In genomic region chr14:21631084-21631483, GRCh38 we compare ENCODE assay signal across 21 cellular contexts. TPM values are rescaled to one million over a fixed set of nuclear protein-coding genes. Genes with fewer than 3 reads are reported as not detected.
DNase-seq lines count a peak whose midpoint lies in the region; ATAC-seq and TF ChIP-seq lines count a peak whose summit lies in the region.
"Had no signal": no experiment of that assay in that cellular context is flagged by ENCODE, and none has a peak within 500 bp of the region (broad histone marks: within the 10 kb centered on the region; RNA-seq: fewer than 3 reads in every experiment).

No MANE protein-coding gene starts in this region.

- peak; percentile 15 to 39 for ATAC-seq in activated T-cell treated with anti-CD3 and anti-CD28 coated beads, Interleukin-2, amount 50 U/mL, for 72 hours (replicated peaks in 1 of 2)
- ATAC-seq in activated T-cell treated with anti-CD3 and anti-CD28 coated beads, Interleukin-2, amount 50 U/mL, for 4 hours = no peak
- ATAC-seq: A549 had no signal

- no peak overlapping the region for H3K9ac ChIP-seq in mammary epithelial cell (ENCODE audit: insufficient read depth, low read length)
- H3K9ac ChIP-seq: GM23248 had no signal

- CTCF ChIA-PET in mammary epithelial cell (lab: Charles Lee; ENCODE audit: low non-redundant PET) = no interaction called here

- H3K9me3 Mint-ChIP-seq in activated T-cell treated with anti-CD3 and anti-CD28 coated beads, Interleukin-2, amount 50 U/mL, for 72 hours = peaks cover 0 to 2% of the 10 kb centered on the region in 2 donors
- H3K9me3 Mint-ChIP-seq in activated T-cell treated with anti-CD3 and anti-CD28 coated beads, Interleukin-2, amount 50 U/mL, for 4 hours = peaks cover 13% of the 10 kb centered on the region

- H3K9me3 ChIP-seq in mammary epithelial cell (replicated peaks; ENCODE audit: insufficient read depth, low read length) (no peaks in the 10 kb centered on the region), prostate gland (no peaks in the 10 kb centered on the region)
- H3K9me3 ChIP-seq: SJSA1 had no signal

- H3K4me1 ChIP-seq in mammary epithelial cell (ENCODE audit: insufficient read depth, low read length) = no peaks in the 10 kb centered on the region
- peaks cover 3% of the 10 kb centered on the region for H3K4me1 ChIP-seq in prostate gland (replicated peaks)
- H3K4me1 ChIP-seq: A549, SJSA1 had no signal

- TF ChIP-seq CTCF in mammary epithelial cell (conservative IDR thresholded peaks at IDR 0.05 in 1 of 2, IDR thresholded peaks at IDR 0.05 in 1 of 2; ENCODE audit: extremely low read depth in 1 of 2, insufficient read depth in 1 of 2, low read depth in 1 of 2, low read length in 2 of 2) = no peak
- no peak for TF ChIP-seq CTCF in prostate gland (IDR thresholded peaks at IDR 0.05)

- no TSS peak for BruUV-seq in mammary epithelial cell (replicated peaks; lab: Mats Ljungman, UMichigan)

- no peak overlapping the region for H2AFZ ChIP-seq in mammary epithelial cell (ENCODE audit: low read depth, low read length)
- H2AFZ ChIP-seq: GM23248 had no signal

- no peaks in the 10 kb centered on the region for H4K20me1 ChIP-seq in mammary epithelial cell (ENCODE audit: insufficient read depth, low read length)

- H3K4me3 Mint-ChIP-seq in activated T-cell treated with anti-CD3 and anti-CD28 coated beads, Interleukin-2, amount 50 U/mL, for 72 hours = no peak overlapping the region
- no peak overlapping the region for H3K4me3 Mint-ChIP-seq in activated T-cell treated with anti-CD3 and anti-CD28 coated beads, Interleukin-2, amount 50 U/mL, for 4 hours

- H3K27me3 ChIP-seq in mammary epithelial cell (ENCODE audit: insufficient read depth, low read length) = no peaks in the 10 kb centered on the region
- H3K27me3 ChIP-seq in prostate gland (replicated peaks; ENCODE audit: insufficient read depth) = no peaks in the 10 kb centered on the region
- H3K27me3 ChIP-seq: SJSA1 had no signal

- dilution Hi-C loops in mammary epithelial cell (cut with HindIII; ENCODE audit: low sequenced_read_pairs) = no loop called here

- no peak for TF ChIP-seq POLR2A in prostate gland (IDR thresholded peaks at IDR 0.05)

- intact Hi-C loops in mammary epithelial cell (cut with micrococcal nuclease) = no loop called here
- intact Hi-C loops in prostate gland (cut with DNase I) = no loop called here
- intact Hi-C loops in head of caudate nucleus (cut with DNase I) = no loop called here

- H3K27me3 Mint-ChIP-seq in activated T-cell treated with anti-CD3 and anti-CD28 coated beads, Interleukin-2, amount 50 U/mL, for 72 hours (ENCODE audit: low read depth) = peaks cover 15% of the 10 kb centered on the region
- H3K27me3 Mint-ChIP-seq in activated T-cell treated with anti-CD3 and anti-CD28 coated beads, Interleukin-2, amount 50 U/mL, for 4 hours (ENCODE audit: low read depth) = peaks cover 17% of the 10 kb centered on the region

- H3K4me1 Mint-ChIP-seq in activated T-cell treated with anti-CD3 and anti-CD28 coated beads, Interleukin-2, amount 50 U/mL, for 72 hours (ENCODE audit: low read depth) = no peaks in the 10 kb centered on the region
- H3K4me1 Mint-ChIP-seq in activated T-cell treated with anti-CD3 and anti-CD28 coated beads, Interleukin-2, amount 50 U/mL, for 4 hours (ENCODE audit: low read depth) = no peaks in the 10 kb centered on the region

- H3K36me3 ChIP-seq in mammary epithelial cell (ENCODE audit: insufficient read depth, low read length) = no peaks in the 10 kb centered on the region
- H3K36me3 ChIP-seq in prostate gland = no peaks in the 10 kb centered on the region
- H3K36me3 ChIP-seq: SJSA1 had no signal

- no peak overlapping the region for H3K4me2 ChIP-seq in mammary epithelial cell (ENCODE audit: insufficient read depth, low read depth, low read length)
- H3K4me2 ChIP-seq: A549 had no signal

- no peaks in the 10 kb centered on the region for H3K79me2 ChIP-seq in mammary epithelial cell (ENCODE audit: insufficient read depth, low read length)

- H3K27ac Mint-ChIP-seq in activated T-cell treated with anti-CD3 and anti-CD28 coated beads, Interleukin-2, amount 50 U/mL, for 72 hours = no peak overlapping the region

- no peak overlapping the region for H3K4me3 ChIP-seq in mammary epithelial cell (replicated peaks in 1 of 3; ENCODE audit: insufficient read depth in 1 of 3, low read depth in 2 of 3, low read length in 3 of 3)
- no peak overlapping the region for H3K4me3 ChIP-seq in prostate gland
- H3K4me3 ChIP-seq: A549, GM23248, SJSA1 had no signal

- 12% methylated on average over 3 of the region's 3 CpGs for WGBS in mammary epithelial cell (ENCODE audit: low coverage, missing lambda C conversion rate)
- 19% methylated on average over 3 of the region's 3 CpGs for WGBS in prostate gland

- no peak for DNase-seq in activated T-cell treated with anti-CD3 and anti-CD28 coated beads, Interleukin-2, amount 50 U/mL, for 72 hours
- no peak for DNase-seq in activated T-cell treated with anti-CD3 and anti-CD28 coated beads, Interleukin-2, amount 50 U/mL, for 4 hours
- DNase-seq in NCI-H345 (lab: John Stamatoyannopoulos, UW) (peak; percentile 79), mammary epithelial cell (peak; percentile 12), prostate gland (ENCODE audit: low spot score) (peak; percentile 77), NCI-H446 (lab: John Stamatoyannopoulos, UW) (no peak), head of caudate nucleus (no peak), T-helper 1 cell (no peak)
- DNase-seq: COR-L47, DMS79, GM23248, Karpas-422, NCI-H1417, NCI-H2081 treated with DMSO at 0.1 percent for 48 hours, NCI-H2227 treated with DMSO at 0.1 percent for 48 hours, RPMI8226, SW 1271 had no signal

- H3K27ac ChIP-seq in mammary epithelial cell (ENCODE audit: insufficient read depth, low read depth, low read length) (no peak overlapping the region), prostate gland (peak overlapping the region in 1 of 2 donors; percentile 62)
- H3K27ac ChIP-seq: A549, C4-2B, GM23248, SJSA1 had no signal

- no peaks in the 10 kb centered on the region for H3K36me3 Mint-ChIP-seq in activated T-cell treated with anti-CD3 and anti-CD28 coated beads, Interleukin-2, amount 50 U/mL, for 72 hours (ENCODE audit: insufficient read depth in 2 of 2)
- H3K36me3 Mint-ChIP-seq in activated T-cell treated with anti-CD3 and anti-CD28 coated beads, Interleukin-2, amount 50 U/mL, for 4 hours (ENCODE audit: insufficient read depth) = no peaks in the 10 kb centered on the region

- in situ Hi-C loops in mammary epithelial cell (cut with MboI; ENCODE audit: low sequenced_read_pairs in 2 of 2) = no loop called here

RNA-seq across cellular contexts. Expression of gene OR10G2, which starts 3.7 kb away (rescaled TPM):
- not detected for total RNA-seq in activated T-cell treated with anti-CD3 and anti-CD28 coated beads, Interleukin-2, amount 50 U/mL, for 72 hours
- not detected for total RNA-seq in activated T-cell treated with anti-CD3 and anti-CD28 coated beads, Interleukin-2, amount 50 U/mL, for 4 hours
- not detected for total RNA-seq in mammary epithelial cell
- not detected for polyA plus RNA-seq in mammary epithelial cell
- not detected for polyA minus RNA-seq in mammary epithelial cell
- total RNA-seq in prostate gland = not detected
- total RNA-seq: G401, GM23248, SJSA1 had no signal
- polyA plus RNA-seq: A549, GM23248 had no signal

RNA-seq across cellular contexts. Expression of gene OR4E2, which starts 22.6 kb away (rescaled TPM):
- not detected for total RNA-seq in activated T-cell treated with anti-CD3 and anti-CD28 coated beads, Interleukin-2, amount 50 U/mL, for 72 hours
- total RNA-seq in activated T-cell treated with anti-CD3 and anti-CD28 coated beads, Interleukin-2, amount 50 U/mL, for 4 hours = not detected
- total RNA-seq in mammary epithelial cell (not detected), prostate gland (not detected)
- not detected for polyA plus RNA-seq in mammary epithelial cell
- not detected for polyA minus RNA-seq in mammary epithelial cell
- total RNA-seq: G401, GM23248, SJSA1 had no signal
- polyA plus RNA-seq: A549, GM23248 had no signal

RNA-seq across cellular contexts. Expression of gene OR4E1, which starts 42.5 kb away (rescaled TPM):
- total RNA-seq in activated T-cell treated with anti-CD3 and anti-CD28 coated beads, Interleukin-2, amount 50 U/mL, for 72 hours = not detected
- not detected for total RNA-seq in activated T-cell treated with anti-CD3 and anti-CD28 coated beads, Interleukin-2, amount 50 U/mL, for 4 hours
- total RNA-seq in mammary epithelial cell = not detected
- polyA plus RNA-seq in mammary epithelial cell = not detected
- not detected for polyA minus RNA-seq in mammary epithelial cell
- total RNA-seq in prostate gland = not detected
- total RNA-seq: G401, GM23248, SJSA1 had no signal
- polyA plus RNA-seq: A549, GM23248 had no signal

RNA-seq across cellular contexts. Expression of gene OR10G3, which starts 51.2 kb away (rescaled TPM):
- total RNA-seq in activated T-cell treated with anti-CD3 and anti-CD28 coated beads, Interleukin-2, amount 50 U/mL, for 72 hours = not detected
- total RNA-seq in activated T-cell treated with anti-CD3 and anti-CD28 coated beads, Interleukin-2, amount 50 U/mL, for 4 hours = not detected
- total RNA-seq in mammary epithelial cell = not detected
- polyA plus RNA-seq in mammary epithelial cell = not detected
- not detected for polyA minus RNA-seq in mammary epithelial cell
- total RNA-seq in prostate gland = not detected
- total RNA-seq: G401, GM23248, SJSA1 had no signal
- polyA plus RNA-seq: A549, GM23248 had no signal

Comparison
In these comparisons a context has a peak if more than half of its experiments do, and no peak if none do; other contexts are left out.
1. ATAC-seq: peak in activated T-cell treated with anti-CD3 and anti-CD28 coated beads, Interleukin-2, amount 50 U/mL, for 72 hours (2 of 2); none in activated T-cell treated with anti-CD3 and anti-CD28 coated beads, Interleukin-2, amount 50 U/mL, for 4 hours (0 of 2).
2. DNase-seq: peak in NCI-H345 (single experiment), mammary epithelial cell (single experiment) and prostate gland (single experiment); none in activated T-cell treated with anti-CD3 and anti-CD28 coated beads, Interleukin-2, amount 50 U/mL, for 72 hours (0 of 2), activated T-cell treated with anti-CD3 and anti-CD28 coated beads, Interleukin-2, amount 50 U/mL, for 4 hours (single experiment), NCI-H446 (0 of 2), head of caudate nucleus (0 of 42) and T-helper 1 cell (0 of 5).